8 cellular contexts compared by ENCODE assay signal in genomic region chr17:20116683-20117309, GRCh38.
DNase-seq lines count a peak whose midpoint lies in the region; ATAC-seq, FAIRE-seq and TF ChIP-seq lines count a peak whose summit lies in the region.

No MANE protein-coding gene starts in this region.

- TF ChIP-seq CTCF in GM12875 (IDR thresholded peaks at IDR 0.05; ENCODE audit: borderline replicate concordance, insufficient read depth, low read depth, low read length): peak; percentile 53; the same call in 1 of the 2 replicates
- peak; percentile 87 for TF ChIP-seq CTCF in epithelial cell of proximal tubule (conservative IDR thresholded peaks at IDR 0.05; ENCODE audit: low read depth, low read length)
- TF ChIP-seq CTCF in neural cell (IDR thresholded peaks at IDR 0.05; ENCODE audit: poor library complexity, severe bottlenecking): peak; percentile 89
- TF ChIP-seq CTCF in upper lobe of left lung (IDR thresholded peaks at IDR 0.05): peak in 5 of 6 experiments; percentile 29 to 60 (median 46)

- H3K9me3 ChIP-seq in neural cell (ENCODE audit: low read length) (no peaks in the 10 kb centered on the region), upper lobe of left lung (no peaks in the 10 kb centered on the region)

- H3K4me3 ChIP-seq in GM12875 (ENCODE audit: low read depth, low read length): no peak overlapping the region
- no peak overlapping the region for H3K4me3 ChIP-seq in epithelial cell of proximal tubule (ENCODE audit: low read depth, low read length)
- no peak overlapping the region for H3K4me3 ChIP-seq in neural cell (ENCODE audit: low read length)
- H3K4me3 ChIP-seq in upper lobe of left lung: no peak overlapping the region

- no peak for TF ChIP-seq EP300 in neural cell (conservative IDR thresholded peaks at IDR 0.05; ENCODE audit: poor library complexity, severe bottlenecking)
- TF ChIP-seq EP300 in upper lobe of left lung (IDR thresholded peaks at IDR 0.05): no peak

- no peaks in the 10 kb centered on the region for H3K9me2 ChIP-seq in neural cell (ENCODE audit: insufficient read depth, low read length)

- no peaks in the 10 kb centered on the region for H3K36me3 ChIP-seq in neural cell (ENCODE audit: insufficient read depth, low read length)
- no peaks in the 10 kb centered on the region for H3K36me3 ChIP-seq in upper lobe of left lung

- WGBS in upper lobe of left lung, 2 donors: 21 to 25% methylated on average over 8 of the region's 8 CpGs

- no peak overlapping the region for H3K27ac ChIP-seq in neural cell (ENCODE audit: low read length)
- no peak overlapping the region for H3K27ac ChIP-seq in upper lobe of left lung

- H4K20me1 ChIP-seq in neural cell (ENCODE audit: insufficient read depth): no peaks in the 10 kb centered on the region

- H3K27me3 ChIP-seq in neural cell (ENCODE audit: insufficient read depth, low read depth, low read length) (no peaks in the 10 kb centered on the region), upper lobe of left lung (no peaks in the 10 kb centered on the region)

- no peak overlapping the region for H2AFZ ChIP-seq in neural cell (ENCODE audit: low read depth, low read length)

- H3K4me1 ChIP-seq in upper lobe of left lung: peaks cover 0 to 2% (median 0%) of the 10 kb centered on the region in 4 donors

- H3K4me2 ChIP-seq in neural cell (ENCODE audit: low read length): no peak overlapping the region

- H3K79me2 ChIP-seq in neural cell (replicated peaks; ENCODE audit: insufficient read depth, low read length): no peaks in the 10 kb centered on the region

- no peak for TF ChIP-seq POLR2A in upper lobe of left lung (IDR thresholded peaks at IDR 0.05)

- FAIRE-seq in A204.1 (lab: Jason Lieb, UNC): peak; percentile 62

- ATAC-seq in upper lobe of left lung (ENCODE audit: low FRiP score in 2 of 2): peak; percentile 80 to 84

- H3K9ac ChIP-seq in neural cell (ENCODE audit: low read length): no peak overlapping the region

- peak; percentile 52 for DNase-seq in NCI-H748 treated with DMSO at 0.1 percent for 48 hours (lab: John Stamatoyannopoulos, UW)
- DNase-seq in activated CD8-positive, alpha-beta memory T cell treated with anti-CD3 and anti-CD28 coated beads, Interleukin-2, amount 50 U/mL, for 1 hour (ENCODE audit: extremely low read depth): peak; percentile 37
- no peak for DNase-seq in epithelial cell of proximal tubule (ENCODE audit: low read depth)
- DNase-seq in upper lobe of left lung: no peak
- DNase-seq in hepatic stellate cell (ENCODE audit: low spot score): no peak

- H3F3A ChIP-seq in neural cell (ENCODE audit: insufficient read depth, low read length, poor library complexity, severe bottlenecking): no peaks in the 10 kb centered on the region

- TF ChIP-seq RAD21 in neural cell (conservative IDR thresholded peaks at IDR 0.05): peak; percentile 75

TF ChIP-seq in neural cell, 6 proteins besides CTCF, POLR2A, EP300 and RAD21:
- no peak for TF ChIP-seq EZH2 (IDR thresholded peaks at IDR 0.05; ENCODE audit: borderline replicate concordance, insufficient read depth, low read length, poor library complexity, severe bottlenecking)
- TF ChIP-seq SMC3 (conservative IDR thresholded peaks at IDR 0.05; ENCODE audit: poor library complexity): peak; percentile 87

Comparison
In these comparisons a context has a peak if more than half of its experiments do, and no peak if none do; other contexts are left out.
1. DNase-seq: peak in NCI-H748 treated with DMSO at 0.1 percent for 48 hours (single experiment) and activated CD8-positive, alpha-beta memory T cell treated with anti-CD3 and anti-CD28 coated beads, Interleukin-2, amount 50 U/mL, for 1 hour (single experiment); none in epithelial cell of proximal tubule (single experiment), upper lobe of left lung (0 of 2) and hepatic stellate cell (single experiment).
2. Peak in every context shown above with its lines, with median percentiles within 50 percentile points of each other: CTCF ChIP-seq.